ENCODE assay signal across 1 cellular context in the genomic region with DNA sequence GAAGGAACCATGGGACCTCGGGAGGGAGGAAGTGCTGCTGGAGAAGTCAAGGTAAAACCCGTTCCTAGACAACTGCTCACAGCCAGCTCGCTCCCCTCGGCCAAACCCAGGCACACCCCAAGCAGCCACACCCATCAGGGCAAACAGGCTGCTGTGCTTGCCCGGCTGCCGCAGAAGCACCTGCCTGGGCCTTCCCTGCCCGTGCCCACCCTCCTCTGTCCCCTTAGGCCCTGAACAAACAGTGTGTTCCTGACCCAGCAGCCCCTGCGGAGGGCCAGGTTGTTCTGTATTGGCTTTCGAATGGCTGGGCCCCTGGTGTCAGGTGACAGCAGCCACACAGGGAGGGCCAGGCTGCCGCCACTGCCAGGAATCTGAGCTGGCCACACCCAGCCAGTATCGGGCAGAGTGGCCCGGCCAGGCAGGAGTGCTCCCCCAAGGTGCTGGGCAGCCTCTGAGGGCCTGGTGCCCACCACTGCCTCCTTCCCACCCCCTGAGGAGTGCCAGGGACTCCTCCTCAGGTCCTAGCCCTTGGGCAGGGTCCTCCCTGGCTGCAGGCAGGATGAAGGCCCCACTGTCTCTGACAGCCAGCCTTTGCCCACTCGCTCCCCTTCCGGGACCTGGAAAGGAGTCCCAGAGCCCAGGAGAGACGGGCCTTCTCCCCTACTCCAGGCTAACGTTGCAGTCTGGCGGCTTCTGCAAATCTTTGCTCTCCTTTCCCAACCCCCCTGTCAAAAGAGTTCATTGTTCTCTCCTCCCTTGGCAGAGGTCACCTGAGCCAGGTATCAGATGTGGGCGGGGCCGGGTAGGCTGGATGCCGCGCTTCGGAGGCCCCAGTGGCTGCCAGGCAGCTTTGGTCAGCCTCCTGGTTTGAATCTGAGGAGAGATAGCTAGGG.
TF ChIP-seq lines count a peak whose summit lies in the region.

No MANE protein-coding gene starts in this region.

TF ChIP-seq in HepG2, 621 proteins besides CTCF, POLR2A, EP300 and RAD21 (continued from another document and continues in another):
- TF ChIP-seq ZBTB8A (CRISPR knock-in tag; IDR thresholded peaks at IDR 0.05; ENCODE audit: borderline replicate concordance, low read depth) = no peak
- no peak for TF ChIP-seq ZNF33A (CRISPR knock-in tag; IDR thresholded peaks at IDR 0.05; ENCODE audit: borderline replicate concordance)
- TF ChIP-seq, protein P1, sequence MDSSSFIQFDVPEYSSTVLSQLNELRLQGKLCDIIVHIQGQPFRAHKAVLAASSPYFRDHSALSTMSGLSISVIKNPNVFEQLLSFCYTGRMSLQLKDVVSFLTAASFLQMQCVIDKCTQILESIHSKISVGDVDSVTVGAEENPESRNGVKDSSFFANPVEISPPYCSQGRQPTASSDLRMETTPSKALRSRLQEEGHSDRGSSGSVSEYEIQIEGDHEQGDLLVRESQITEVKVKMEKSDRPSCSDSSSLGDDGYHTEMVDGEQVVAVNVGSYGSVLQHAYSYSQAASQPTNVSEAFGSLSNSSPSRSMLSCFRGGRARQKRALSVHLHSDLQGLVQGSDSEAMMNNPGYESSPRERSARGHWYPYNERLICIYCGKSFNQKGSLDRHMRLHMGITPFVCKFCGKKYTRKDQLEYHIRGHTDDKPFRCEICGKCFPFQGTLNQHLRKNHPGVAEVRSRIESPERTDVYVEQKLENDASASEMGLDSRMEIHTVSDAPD (CRISPR knock-in tag; IDR thresholded peaks at IDR 0.05) = 0 out of 2 replicates have a peak, but pooled peaks have one; percentile 46
- TF ChIP-seq, protein P2, sequence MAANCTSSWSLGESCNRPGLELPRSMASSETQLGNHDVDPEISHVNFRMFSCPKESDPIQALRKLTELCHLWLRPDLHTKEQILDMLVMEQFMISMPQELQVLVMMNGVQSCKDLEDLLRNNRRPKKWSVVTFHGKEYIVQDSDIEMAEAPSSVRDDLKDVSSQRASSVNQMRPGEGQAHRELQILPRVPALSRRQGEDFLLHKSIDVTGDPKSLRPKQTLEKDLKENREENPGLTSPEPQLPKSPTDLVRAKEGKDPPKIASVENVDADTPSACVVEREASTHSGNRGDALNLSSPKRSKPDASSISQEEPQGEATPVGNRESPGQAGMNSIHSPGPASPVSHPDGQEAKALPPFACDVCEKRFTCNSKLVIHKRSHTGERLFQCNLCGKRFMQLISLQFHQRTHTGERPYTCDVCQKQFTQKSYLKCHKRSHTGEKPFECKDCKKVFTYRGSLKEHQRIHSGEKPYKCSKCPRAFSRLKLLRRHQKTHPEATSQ (CRISPR knock-in tag; IDR thresholded peaks at IDR 0.05; ENCODE audit: borderline replicate concordance) = 0 out of 2 replicates have a peak, but pooled peaks have one; percentile 37
- TF ChIP-seq, protein P3, sequence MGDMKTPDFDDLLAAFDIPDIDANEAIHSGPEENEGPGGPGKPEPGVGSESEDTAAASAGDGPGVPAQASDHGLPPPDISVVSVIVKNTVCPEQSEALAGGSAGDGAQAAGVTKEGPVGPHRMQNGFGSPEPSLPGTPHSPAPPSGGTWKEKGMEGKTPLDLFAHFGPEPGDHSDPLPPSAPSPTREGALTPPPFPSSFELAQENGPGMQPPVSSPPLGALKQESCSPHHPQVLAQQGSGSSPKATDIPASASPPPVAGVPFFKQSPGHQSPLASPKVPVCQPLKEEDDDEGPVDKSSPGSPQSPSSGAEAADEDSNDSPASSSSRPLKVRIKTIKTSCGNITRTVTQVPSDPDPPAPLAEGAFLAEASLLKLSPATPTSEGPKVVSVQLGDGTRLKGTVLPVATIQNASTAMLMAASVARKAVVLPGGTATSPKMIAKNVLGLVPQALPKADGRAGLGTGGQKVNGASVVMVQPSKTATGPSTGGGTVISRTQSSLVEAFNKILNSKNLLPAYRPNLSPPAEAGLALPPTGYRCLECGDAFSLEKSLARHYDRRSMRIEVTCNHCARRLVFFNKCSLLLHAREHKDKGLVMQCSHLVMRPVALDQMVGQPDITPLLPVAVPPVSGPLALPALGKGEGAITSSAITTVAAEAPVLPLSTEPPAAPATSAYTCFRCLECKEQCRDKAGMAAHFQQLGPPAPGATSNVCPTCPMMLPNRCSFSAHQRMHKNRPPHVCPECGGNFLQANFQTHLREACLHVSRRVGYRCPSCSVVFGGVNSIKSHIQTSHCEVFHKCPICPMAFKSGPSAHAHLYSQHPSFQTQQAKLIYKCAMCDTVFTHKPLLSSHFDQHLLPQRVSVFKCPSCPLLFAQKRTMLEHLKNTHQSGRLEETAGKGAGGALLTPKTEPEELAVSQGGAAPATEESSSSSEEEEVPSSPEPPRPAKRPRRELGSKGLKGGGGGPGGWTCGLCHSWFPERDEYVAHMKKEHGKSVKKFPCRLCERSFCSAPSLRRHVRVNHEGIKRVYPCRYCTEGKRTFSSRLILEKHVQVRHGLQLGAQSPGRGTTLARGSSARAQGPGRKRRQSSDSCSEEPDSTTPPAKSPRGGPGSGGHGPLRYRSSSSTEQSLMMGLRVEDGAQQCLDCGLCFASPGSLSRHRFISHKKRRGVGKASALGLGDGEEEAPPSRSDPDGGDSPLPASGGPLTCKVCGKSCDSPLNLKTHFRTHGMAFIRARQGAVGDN (CRISPR knock-in tag; IDR thresholded peaks at IDR 0.05) = peak; percentile 99
- no peak for TF ChIP-seq HMG20B (CRISPR knock-in tag; conservative IDR thresholded peaks at IDR 0.05)
- no peak for TF ChIP-seq ZSCAN20 (CRISPR knock-in tag; IDR thresholded peaks at IDR 0.05; ENCODE audit: borderline replicate concordance)
- no peak for TF ChIP-seq KDM6A (CRISPR knock-in tag; IDR thresholded peaks at IDR 0.05; ENCODE audit: low read depth)
- peak; percentile 63; the same call in 1 of the 2 replicates for TF ChIP-seq ZNF274 (CRISPR knock-in tag; IDR thresholded peaks at IDR 0.05)
- peak; percentile 73 for TF ChIP-seq GLI4 (CRISPR knock-in tag; IDR thresholded peaks at IDR 0.05; ENCODE audit: borderline replicate concordance)
- no peak for TF ChIP-seq TCF12 (IDR thresholded peaks at IDR 0.05)
- peak; percentile 80 for TF ChIP-seq TCF12 (CRISPR knock-in tag; IDR thresholded peaks at IDR 0.05)
- no peak for TF ChIP-seq RBM39 (IDR thresholded peaks at IDR 0.05; ENCODE audit: low read depth, low read length, poor library complexity, severe bottlenecking)
- TF ChIP-seq, protein P4, sequence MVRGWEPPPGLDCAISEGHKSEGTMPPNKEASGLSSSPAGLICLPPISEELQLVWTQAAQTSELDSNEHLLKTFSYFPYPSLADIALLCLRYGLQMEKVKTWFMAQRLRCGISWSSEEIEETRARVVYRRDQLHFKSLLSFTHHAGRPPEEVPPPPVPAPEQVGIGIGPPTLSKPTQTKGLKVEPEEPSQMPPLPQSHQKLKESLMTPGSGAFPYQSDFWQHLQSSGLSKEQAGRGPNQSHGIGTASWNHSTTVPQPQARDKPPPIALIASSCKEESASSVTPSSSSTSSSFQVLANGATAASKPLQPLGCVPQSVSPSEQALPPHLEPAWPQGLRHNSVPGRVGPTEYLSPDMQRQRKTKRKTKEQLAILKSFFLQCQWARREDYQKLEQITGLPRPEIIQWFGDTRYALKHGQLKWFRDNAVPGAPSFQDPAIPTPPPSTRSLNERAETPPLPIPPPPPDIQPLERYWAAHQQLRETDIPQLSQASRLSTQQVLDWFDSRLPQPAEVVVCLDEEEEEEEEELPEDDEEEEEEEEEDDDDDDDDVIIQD (CRISPR knock-in tag; IDR thresholded peaks at IDR 0.05; ENCODE audit: low read depth) = peak; percentile 71; the same call in 1 of the 2 replicates
- TF ChIP-seq ZNF234 (CRISPR knock-in tag; conservative IDR thresholded peaks at IDR 0.05) = peak; percentile 56; the same call in 1 of the 2 replicates
- TF ChIP-seq SAFB2 (CRISPR knock-in tag; IDR thresholded peaks at IDR 0.05; ENCODE audit: borderline replicate concordance, low read depth) = peak; percentile 74; the same call in 1 of the 2 replicates
- no peak for TF ChIP-seq NR2F2 (IDR thresholded peaks at IDR 0.05; ENCODE audit: borderline replicate concordance, low read depth)
- TF ChIP-seq, protein P5, sequence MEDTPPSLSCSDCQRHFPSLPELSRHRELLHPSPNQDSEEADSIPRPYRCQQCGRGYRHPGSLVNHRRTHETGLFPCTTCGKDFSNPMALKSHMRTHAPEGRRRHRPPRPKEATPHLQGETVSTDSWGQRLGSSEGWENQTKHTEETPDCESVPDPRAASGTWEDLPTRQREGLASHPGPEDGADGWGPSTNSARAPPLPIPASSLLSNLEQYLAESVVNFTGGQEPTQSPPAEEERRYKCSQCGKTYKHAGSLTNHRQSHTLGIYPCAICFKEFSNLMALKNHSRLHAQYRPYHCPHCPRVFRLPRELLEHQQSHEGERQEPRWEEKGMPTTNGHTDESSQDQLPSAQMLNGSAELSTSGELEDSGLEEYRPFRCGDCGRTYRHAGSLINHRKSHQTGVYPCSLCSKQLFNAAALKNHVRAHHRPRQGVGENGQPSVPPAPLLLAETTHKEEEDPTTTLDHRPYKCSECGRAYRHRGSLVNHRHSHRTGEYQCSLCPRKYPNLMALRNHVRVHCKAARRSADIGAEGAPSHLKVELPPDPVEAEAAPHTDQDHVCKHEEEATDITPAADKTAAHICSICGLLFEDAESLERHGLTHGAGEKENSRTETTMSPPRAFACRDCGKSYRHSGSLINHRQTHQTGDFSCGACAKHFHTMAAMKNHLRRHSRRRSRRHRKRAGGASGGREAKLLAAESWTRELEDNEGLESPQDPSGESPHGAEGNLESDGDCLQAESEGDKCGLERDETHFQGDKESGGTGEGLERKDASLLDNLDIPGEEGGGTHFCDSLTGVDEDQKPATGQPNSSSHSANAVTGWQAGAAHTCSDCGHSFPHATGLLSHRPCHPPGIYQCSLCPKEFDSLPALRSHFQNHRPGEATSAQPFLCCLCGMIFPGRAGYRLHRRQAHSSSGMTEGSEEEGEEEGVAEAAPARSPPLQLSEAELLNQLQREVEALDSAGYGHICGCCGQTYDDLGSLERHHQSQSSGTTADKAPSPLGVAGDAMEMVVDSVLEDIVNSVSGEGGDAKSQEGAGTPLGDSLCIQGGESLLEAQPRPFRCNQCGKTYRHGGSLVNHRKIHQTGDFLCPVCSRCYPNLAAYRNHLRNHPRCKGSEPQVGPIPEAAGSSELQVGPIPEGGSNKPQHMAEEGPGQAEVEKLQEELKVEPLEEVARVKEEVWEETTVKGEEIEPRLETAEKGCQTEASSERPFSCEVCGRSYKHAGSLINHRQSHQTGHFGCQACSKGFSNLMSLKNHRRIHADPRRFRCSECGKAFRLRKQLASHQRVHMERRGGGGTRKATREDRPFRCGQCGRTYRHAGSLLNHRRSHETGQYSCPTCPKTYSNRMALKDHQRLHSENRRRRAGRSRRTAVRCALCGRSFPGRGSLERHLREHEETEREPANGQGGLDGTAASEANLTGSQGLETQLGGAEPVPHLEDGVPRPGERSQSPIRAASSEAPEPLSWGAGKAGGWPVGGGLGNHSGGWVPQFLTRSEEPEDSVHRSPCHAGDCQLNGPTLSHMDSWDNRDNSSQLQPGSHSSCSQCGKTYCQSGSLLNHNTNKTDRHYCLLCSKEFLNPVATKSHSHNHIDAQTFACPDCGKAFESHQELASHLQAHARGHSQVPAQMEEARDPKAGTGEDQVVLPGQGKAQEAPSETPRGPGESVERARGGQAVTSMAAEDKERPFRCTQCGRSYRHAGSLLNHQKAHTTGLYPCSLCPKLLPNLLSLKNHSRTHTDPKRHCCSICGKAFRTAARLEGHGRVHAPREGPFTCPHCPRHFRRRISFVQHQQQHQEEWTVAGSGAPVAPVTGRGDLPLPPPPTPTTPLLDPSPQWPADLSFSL (CRISPR knock-in tag; IDR thresholded peaks at IDR 0.05) = no peak; the same call in 1 of the 2 replicates
- TF ChIP-seq GPN1 (CRISPR knock-in tag; IDR thresholded peaks at IDR 0.05; ENCODE audit: borderline replicate concordance) = no peak; the same call in 1 of the 2 replicates
- no peak for TF ChIP-seq ZKSCAN5 (CRISPR knock-in tag; IDR thresholded peaks at IDR 0.05)
- no peak for TF ChIP-seq RFX1 (IDR thresholded peaks at IDR 0.05)
- TF ChIP-seq ZNF841 (CRISPR knock-in tag; IDR thresholded peaks at IDR 0.05; ENCODE audit: borderline replicate concordance) = no peak
- no peak for TF ChIP-seq ZNF562 (CRISPR knock-in tag; IDR thresholded peaks at IDR 0.05; ENCODE audit: borderline replicate concordance)
- peak; percentile 84 for TF ChIP-seq ZNF225 (CRISPR knock-in tag; IDR thresholded peaks at IDR 0.05)
- no peak for TF ChIP-seq SMC3 (IDR thresholded peaks at IDR 0.05; ENCODE audit: low read length)
- TF ChIP-seq ZFX (CRISPR knock-in tag; IDR thresholded peaks at IDR 0.05; ENCODE audit: low read depth) = peak; percentile 90
- no peak for TF ChIP-seq GABPA (IDR thresholded peaks at IDR 0.05; ENCODE audit: low read depth, low read length)
- no peak for TF ChIP-seq GABPA (CRISPR knock-in tag; IDR thresholded peaks at IDR 0.05; ENCODE audit: low read depth)
- TF ChIP-seq CCAR2 (optimal IDR thresholded peaks at IDR 0.05; ENCODE audit: low read depth, low read length) = no peak
- no peak for TF ChIP-seq LCORL (IDR thresholded peaks at IDR 0.05)
- TF ChIP-seq LCORL (CRISPR knock-in tag; IDR thresholded peaks at IDR 0.05) = peak; percentile 94
- TF ChIP-seq FOXJ3 (CRISPR knock-in tag; IDR thresholded peaks at IDR 0.05; ENCODE audit: borderline replicate concordance) = peak; percentile 43; the same call in 1 of the 2 replicates
- TF ChIP-seq PHF20 (CRISPR knock-in tag; IDR thresholded peaks at IDR 0.05) = peak; percentile 82
- TF ChIP-seq MAFF (IDR thresholded peaks at IDR 0.05; ENCODE audit: low read depth, low read length) = no peak
